In genomic region chr18:12884521-12885323, GRCh38 we compare ENCODE assay signal across 8 cellular contexts. TPM values are rescaled to one million over a fixed set of nuclear protein-coding genes. Genes with fewer than 3 reads are reported as not detected.
DNase-seq lines count a peak whose midpoint lies in the region; ATAC-seq and TF ChIP-seq lines count a peak whose summit lies in the region.

No MANE protein-coding gene starts in this region.

- H3K36me3 Mint-ChIP-seq in CD8-positive, alpha-beta T cell, result peaks cover 5% of the 10 kb centered on the region

- H3K27me3 Mint-ChIP-seq in CD8-positive, alpha-beta T cell (ENCODE audit: low read depth), result no peaks in the 10 kb centered on the region

- H3K27ac ChIP-seq in CD8-positive, alpha-beta T cell (ENCODE audit: low read depth, low read length), result peak overlapping the region; percentile 64
- peak overlapping the region; percentile 74 for H3K27ac ChIP-seq in caudate nucleus (ENCODE audit: low read depth, low read length)

- no peak for ATAC-seq in CD8-positive, alpha-beta T cell
- ATAC-seq in GM21381 (IDR thresholded peaks at IDR 0.05; ENCODE audit: unreplicated experiment) (no peak), GM19324 (IDR thresholded peaks at IDR 0.05; ENCODE audit: low FRiP score, unreplicated experiment) (no peak)

- POLR2A ChIA-PET in CD8-positive, alpha-beta T cell (lab: Charles Lee), result interaction anchor here (0.9 to 4.3 kb wide), 13 partner anchors 8 to 508 kb away, joined by 3 to 26 read pairs (median 7); partner anchors contain the start of genes AFG3L2, CEP192, CEP76 and PSMG2

- H3K9ac ChIP-seq in mucosa of stomach (ENCODE audit: low read length), result peak overlapping the region; percentile 78

- no peak for DNase-seq in CD8-positive, alpha-beta T cell
- DNase-seq in Kasumi-1 (lab: John Stamatoyannopoulos, UW), result peak; percentile 38 to 68
- DNase-seq in caudate nucleus (lab: John Stamatoyannopoulos, UW), result peak in 2 of 61 donors; percentile 63 to 69
- DNase-seq in G401 (ENCODE audit: low spot score), result no peak
- no peak for DNase-seq in cerebellum (ENCODE audit: low spot score)

- H3K4me1 ChIP-seq in CD8-positive, alpha-beta T cell (ENCODE audit: insufficient read depth, low read length), result peaks cover 42% of the 10 kb centered on the region
- H3K4me1 ChIP-seq in mucosa of stomach (ENCODE audit: control insufficient read depth, insufficient read depth, low read length), result peaks cover 9% of the 10 kb centered on the region

- H3K4me1 Mint-ChIP-seq in CD8-positive, alpha-beta T cell (ENCODE audit: low read depth), result peaks cover 49% of the 10 kb centered on the region

- H3K4me3 Mint-ChIP-seq in CD8-positive, alpha-beta T cell, result peak overlapping the region; percentile 88

- H3K9me3 ChIP-seq in CD8-positive, alpha-beta T cell (ENCODE audit: low read length), result no peaks in the 10 kb centered on the region
- no peaks in the 10 kb centered on the region for H3K9me3 ChIP-seq in mucosa of stomach (ENCODE audit: control insufficient read depth, low read length)

- no peaks in the 10 kb centered on the region for H3K27me3 ChIP-seq in CD8-positive, alpha-beta T cell (ENCODE audit: insufficient read depth, low read length)
- no peaks in the 10 kb centered on the region for H3K27me3 ChIP-seq in mucosa of stomach (ENCODE audit: control insufficient read depth, insufficient read depth, low read length)

- no peak for TF ChIP-seq CTCF in CD8-positive, alpha-beta T cell (IDR thresholded peaks at IDR 0.05)

- H3K4me3 ChIP-seq in CD8-positive, alpha-beta T cell (ENCODE audit: low read depth, low read length), result peak overlapping the region; percentile 60
- peak overlapping the region; percentile 33 for H3K4me3 ChIP-seq in mucosa of stomach (ENCODE audit: low read length)

- CTCF ChIA-PET in CD8-positive, alpha-beta T cell (lab: Charles Lee), result interaction anchor here (0.6 to 6.8 kb wide), 5 partner anchors 8 to 96 kb away, joined by 3 to 48 read pairs (median 5); no protein-coding TSS in a partner anchor

- intact Hi-C loops in CD8-positive, alpha-beta T cell (cut with DNase I, micrococcal nuclease), result loop anchor here (1.0 to 10.0 kb wide), 13 partner anchors 10 to 1250 kb away; partner anchors contain the start of genes AFG3L2 (in 2 of the 2), FAM210A (in 2 of the 2), RNMT (in 2 of the 2) and CEP192 (in 1 of the 2)

- no peaks in the 10 kb centered on the region for H3K36me3 ChIP-seq in CD8-positive, alpha-beta T cell (ENCODE audit: insufficient read depth, low read length)
- H3K36me3 ChIP-seq in mucosa of stomach (ENCODE audit: control insufficient read depth, insufficient read depth, low read length), result no peaks in the 10 kb centered on the region

- H3K9me3 Mint-ChIP-seq in CD8-positive, alpha-beta T cell, result no peaks in the 10 kb centered on the region

- in situ Hi-C loops in G401 (cut with HindIII; ENCODE audit: low sequenced_read_pairs), result no loop called here

- peak overlapping the region; percentile 94 for H3K27ac Mint-ChIP-seq in CD8-positive, alpha-beta T cell

RNA-seq across cellular contexts. Expression of gene PTPN2, which starts 0.7 kb away (rescaled TPM):
- total RNA-seq in CD8-positive, alpha-beta T cell, result 10 to 100 TPM; 61.7 to 62.8 TPM
- total RNA-seq in G401 (2014; rRNA removed; shearing (Covaris generic)), result 29.8 and 52.8 TPM in 2 replicates
- total RNA-seq in cerebellum, result 30.7 TPM

Comparison
In these comparisons a context has a peak if more than half of its experiments do, and no peak if none do; other contexts are left out.
1. DNase-seq: peak in Kasumi-1 (2 of 2); none in CD8-positive, alpha-beta T cell (0 of 7), G401 (single experiment) and cerebellum (single experiment).